ENCODE assay signal across 12 cellular contexts in genomic region chr3:112425858-112426750, GRCh38.
DNase-seq lines count a peak whose midpoint lies in the region; ATAC-seq, FAIRE-seq and TF ChIP-seq lines count a peak whose summit lies in the region.
"Had no signal": no experiment of that assay in that cellular context is flagged by ENCODE, and none has a peak within 500 bp of the region (broad histone marks: within the 10 kb centered on the region; RNA-seq: fewer than 3 reads in every experiment).

No MANE protein-coding gene starts in this region.

- H3K27me3 ChIP-seq in H1 (replicated peaks in 1 of 4; ENCODE audit: control insufficient read depth in 3 of 4, extremely low read depth in 1 of 4, insufficient read depth in 3 of 4, low read length in 3 of 4), result no peaks in the 10 kb centered on the region
- H3K27me3 ChIP-seq: BLaER1 treated with 17β-estradiol and CSF1 and Interleukin-3, amounts not matched to agents 10 nM and 100 nM had no signal

- no peak overlapping the region for H3K9ac ChIP-seq in H1 (replicated peaks in 1 of 4; ENCODE audit: extremely low read depth in 1 of 4, low read depth in 3 of 4, low read length in 3 of 4)
- H3K9ac ChIP-seq: BLaER1 treated with 17β-estradiol and CSF1 and Interleukin-3, amounts not matched to agents 10 nM and 100 nM had no signal

- 84% methylated on average over 2 of the region's 2 CpGs; no CpG with 5 or more reads in 1 of the 2 experiments for WGBS in H1 (ENCODE audit: extremely low coverage in 1 of 2, insufficient coverage in 1 of 2, insufficient read length in 1 of 2, insufficient replicate concordance in 2 of 2, low coverage in 1 of 2, low lambda C conversion rate in 2 of 2, missing lambda C conversion rate in 1 of 2), 2 experiments

- peak overlapping the region; percentile 77; the same call in 1 of the 2 replicates for H2BK20ac ChIP-seq in H1 (ENCODE audit: low read length)

- no peak overlapping the region; the same call in 1 of the 2 replicates for H2BK12ac ChIP-seq in H1 (ENCODE audit: low read depth, low read length)

- peak overlapping the region; percentile 61 for H4K91ac ChIP-seq in H1 (replicated peaks; ENCODE audit: insufficient read length, low read length)

- H3K9me3 Mint-ChIP-seq in type B pancreatic cell, result no peaks in the 10 kb centered on the region
- H3K9me3 Mint-ChIP-seq: activated CD4-positive, alpha-beta memory T cell treated with anti-CD3 and anti-CD28 coated beads, Interleukin-2, amount 10 ng/mL, durations not matched to agents 7 days and 5 days; natural killer cell treated with Interleukin-12 subunit alpha and Interleukin-12 subunit beta and Interleukin-15 and Interleukin-18, amount 100 ng/mL, for 72 hours had no signal

- H3K23ac ChIP-seq in H1 (ENCODE audit: insufficient read length), result no peak overlapping the region

- H3K18ac ChIP-seq in H1 (ENCODE audit: extremely low read depth, low read length), result peak overlapping the region; percentile 87

- peaks cover 22% of the 10 kb centered on the region for H3K27me3 Mint-ChIP-seq in type B pancreatic cell

- H2BK15ac ChIP-seq in H1 (ENCODE audit: low read length), result peak overlapping the region; percentile 77; the same call in 1 of the 2 replicates

- no peak overlapping the region for H3K14ac ChIP-seq in H1 (ENCODE audit: insufficient read length)

- H4K20me1 ChIP-seq in H1 (replicated peaks in 1 of 2; ENCODE audit: control insufficient read depth in 1 of 2, insufficient read depth in 2 of 2, low read length in 2 of 2), result no peaks in the 10 kb centered on the region
- H4K20me1 ChIP-seq: BLaER1 treated with 17β-estradiol and CSF1 and Interleukin-3, amounts not matched to agents 10 nM and 100 nM had no signal

- no peak overlapping the region for H3K27ac ChIP-seq in H1 (ENCODE audit: low read depth, low read length)
- H3K27ac ChIP-seq: BLaER1 treated with 17β-estradiol and CSF1 and Interleukin-3, amounts not matched to agents 10 nM and 100 nM had no signal

- DNase-seq in H1 (ENCODE audit: low read depth in 1 of 2, low spot score in 2 of 2) (no peak), type B pancreatic cell (ENCODE audit: extremely low spot score, unreplicated experiment) (no peak), nucleus accumbens (lab: John Stamatoyannopoulos, UW) (no peak)
- DNase-seq: activated CD4-positive, alpha-beta memory T cell treated with anti-CD3 and anti-CD28 coated beads, Interleukin-2, amount 10 ng/mL, durations not matched to agents 7 days and 5 days; H7 had no signal

- H2BK5ac ChIP-seq in H1 (ENCODE audit: low read depth, low read length), result peak overlapping the region; percentile 89; the same call in 1 of the 2 replicates

- H3K79me2 ChIP-seq in H1 (ENCODE audit: control insufficient read depth in 1 of 2, insufficient read depth in 2 of 2, low read length in 2 of 2), result peaks cover 0 to 9% of the 10 kb centered on the region in 2 experiments; a peak in 3 of 4 replicates

- H3K4me3 ChIP-seq in H1 (ENCODE audit: extremely low read depth in 1 of 4, insufficient read depth in 2 of 4, low read depth in 3 of 4, low read length in 4 of 4), result peak overlapping the region in 2 of 4 experiments; percentile 4 to 33; a peak in 2 of 8 replicates
- H3K4me3 ChIP-seq: BLaER1 treated with 17β-estradiol and CSF1 and Interleukin-3, amounts not matched to agents 10 nM and 100 nM had no signal

- H4K8ac ChIP-seq in H1 (ENCODE audit: extremely low read depth, insufficient read depth, low read length), result no peak overlapping the region

- FAIRE-seq in H1 (lab: Jason Lieb, UNC), result no peak

- no peaks in the 10 kb centered on the region; a peak in 2 of 8 replicates for H3K36me3 ChIP-seq in H1 (ENCODE audit: control insufficient read depth in 2 of 4, insufficient read depth in 4 of 4, low read length in 3 of 4)
- H3K36me3 ChIP-seq: BLaER1 treated with 17β-estradiol and CSF1 and Interleukin-3, amounts not matched to agents 10 nM and 100 nM had no signal

- no peak overlapping the region for H3K27ac Mint-ChIP-seq in type B pancreatic cell
- H3K27ac Mint-ChIP-seq: activated CD4-positive, alpha-beta memory T cell treated with anti-CD3 and anti-CD28 coated beads, Interleukin-2, amount 10 ng/mL, durations not matched to agents 7 days and 5 days; natural killer cell treated with Interleukin-12 subunit alpha and Interleukin-12 subunit beta and Interleukin-15 and Interleukin-18, amount 100 ng/mL, for 72 hours had no signal

- peak overlapping the region; percentile 96 for H2BK120ac ChIP-seq in H1 (replicated peaks; ENCODE audit: low read depth, low read length)

- H3K23me2 ChIP-seq in H1 (ENCODE audit: low read depth, low read length), result no peaks in the 10 kb centered on the region

- CTCF ChIA-PET in H1 (lab: Charles Lee; ENCODE audit: partially characterized antibody), result interaction anchor here (1.5 kb wide), 1 partner anchor 7 kb away, joined by 3 read pairs; no protein-coding TSS in a partner anchor

- no peaks in the 10 kb centered on the region; a peak in 1 of 4 replicates for H3K9me3 ChIP-seq in H1 (ENCODE audit: insufficient read depth in 2 of 2, low read depth in 1 of 2, low read length in 1 of 2)

- H3K36me3 Mint-ChIP-seq in type B pancreatic cell, result no peaks in the 10 kb centered on the region
- H3K36me3 Mint-ChIP-seq: natural killer cell treated with Interleukin-12 subunit alpha and Interleukin-12 subunit beta and Interleukin-15 and Interleukin-18, amount 100 ng/mL, for 72 hours had no signal

- no peak overlapping the region for H2AK5ac ChIP-seq in H1 (ENCODE audit: low read depth, low read length)

- no peaks in the 10 kb centered on the region for H3K79me1 ChIP-seq in H1 (ENCODE audit: low read depth, low read length)

- peak overlapping the region; percentile 19 for H3K56ac ChIP-seq in H1 (replicated peaks; ENCODE audit: insufficient read length, low read depth, low read length)

- no peak for TF ChIP-seq POLR2A in H1 (IDR thresholded peaks at IDR 0.05; ENCODE audit: control extremely low read depth in 1 of 2, low read depth in 2 of 2, low read length in 2 of 2)

- H2AFZ ChIP-seq in H1 (ENCODE audit: low read length), result 0 out of 2 replicates have a peak overlapping the region, but pooled peaks have one; percentile 7

- POLR2A ChIA-PET in H1 (lab: Charles Lee; ENCODE audit: partially characterized antibody), result interaction anchor here (0.7 to 2.0 kb wide), 4 partner anchors 10 to 123 kb away, joined by 3 to 8 read pairs (median 4); partner anchors contain the start of gene CD200

- H3K4me1 Mint-ChIP-seq in type B pancreatic cell (ENCODE audit: unreplicated experiment), result no peaks in the 10 kb centered on the region
- H3K4me1 Mint-ChIP-seq: activated CD4-positive, alpha-beta memory T cell treated with anti-CD3 and anti-CD28 coated beads, Interleukin-2, amount 10 ng/mL, durations not matched to agents 7 days and 5 days had no signal

- TF ChIP-seq CTCF in H1 (IDR thresholded peaks at IDR 0.05; ENCODE audit: control extremely low read depth in 1 of 3, insufficient read depth in 1 of 3, low read depth in 1 of 3, low read length in 3 of 3) (no peak), type B pancreatic cell (conservative IDR thresholded peaks at IDR 0.05) (no peak)

- H4K5ac ChIP-seq in H1 (ENCODE audit: insufficient read length, low read depth, low read length), result peak overlapping the region; percentile 13

- H3K4me3 Mint-ChIP-seq in type B pancreatic cell, result no peak overlapping the region
- H3K4me3 Mint-ChIP-seq: activated CD4-positive, alpha-beta memory T cell treated with anti-CD3 and anti-CD28 coated beads, Interleukin-2, amount 10 ng/mL, durations not matched to agents 7 days and 5 days; natural killer cell treated with Interleukin-12 subunit alpha and Interleukin-12 subunit beta and Interleukin-15 and Interleukin-18, amount 100 ng/mL, for 72 hours had no signal

- peaks cover 0 to 10% (median 2%) of the 10 kb centered on the region in 4 experiments; a peak in 2 of 7 replicates for H3K4me1 ChIP-seq in H1 (replicated peaks in 1 of 4; ENCODE audit: control insufficient read depth in 3 of 4, insufficient read depth in 4 of 4, low read length in 3 of 4)
- H3K4me1 ChIP-seq: BLaER1 treated with 17β-estradiol and CSF1 and Interleukin-3, amounts not matched to agents 10 nM and 100 nM had no signal

- no peak for TF ChIP-seq EP300 in H1 (IDR thresholded peaks at IDR 0.05; ENCODE audit: borderline replicate concordance in 1 of 2, low read depth in 2 of 2, low read length in 2 of 2)

- peak overlapping the region in 1 of 2 experiments; percentile 60; a peak in 2 of 4 replicates for H3K4me2 ChIP-seq in H1 (ENCODE audit: insufficient read depth in 1 of 2, low read depth in 2 of 2, low read length in 2 of 2)
- H3K4me2 ChIP-seq: BLaER1 treated with 17β-estradiol and CSF1 and Interleukin-3, amounts not matched to agents 10 nM and 100 nM had no signal

- ATAC-seq in GM18517 (IDR thresholded peaks at IDR 0.05; ENCODE audit: unreplicated experiment) (peak; percentile 90), GM21529 (IDR thresholded peaks at IDR 0.05; ENCODE audit: unreplicated experiment) (peak; percentile 73), HG03520 (IDR thresholded peaks at IDR 0.05; ENCODE audit: unreplicated experiment) (peak; percentile 61), HG03378 (IDR thresholded peaks at IDR 0.05; ENCODE audit: unreplicated experiment) (no peak), GM21717 (IDR thresholded peaks at IDR 0.05; ENCODE audit: unreplicated experiment) (no peak)
- ATAC-seq: natural killer cell treated with Interleukin-12 subunit alpha and Interleukin-12 subunit beta and Interleukin-15 and Interleukin-18, amount 100 ng/mL, for 72 hours had no signal

- TF ChIP-seq RAD21 in H1 (IDR thresholded peaks at IDR 0.05 in 1 of 2, conservative IDR thresholded peaks at IDR 0.05 in 1 of 2; ENCODE audit: low read depth in 2 of 2, low read length in 2 of 2), result no peak

- no peak overlapping the region for H3K4ac ChIP-seq in H1 (replicated peaks; ENCODE audit: insufficient read length, low read depth, low read length)

TF ChIP-seq in H1, 55 proteins besides CTCF, POLR2A, EP300 and RAD21:
- TF ChIP-seq RXRA (IDR thresholded peaks at IDR 0.05; ENCODE audit: insufficient read depth, low read depth, low read length), result no peak

Comparison
In these comparisons a context has a peak if more than half of its experiments do, and no peak if none do; other contexts are left out.
1. ATAC-seq: peak in GM18517 (single experiment), GM21529 (single experiment) and HG03520 (single experiment); none in HG03378 (single experiment) and GM21717 (single experiment).